1 cellular context compared by ENCODE assay signal in genomic region chr5:132476853-132477729, GRCh38.
TF ChIP-seq lines count a peak whose summit lies in the region.

No MANE protein-coding gene starts in this region.

TF ChIP-seq in HepG2, 621 proteins besides CTCF, POLR2A, EP300 and RAD21 (continued from another document):
- 0 out of 2 replicates have a peak, but pooled peaks have one; percentile 39 for TF ChIP-seq ZBTB37 (CRISPR knock-in tag; IDR thresholded peaks at IDR 0.05)
- no peak for TF ChIP-seq MIXL1 (CRISPR knock-in tag; IDR thresholded peaks at IDR 0.05)
- TF ChIP-seq, protein P1, sequence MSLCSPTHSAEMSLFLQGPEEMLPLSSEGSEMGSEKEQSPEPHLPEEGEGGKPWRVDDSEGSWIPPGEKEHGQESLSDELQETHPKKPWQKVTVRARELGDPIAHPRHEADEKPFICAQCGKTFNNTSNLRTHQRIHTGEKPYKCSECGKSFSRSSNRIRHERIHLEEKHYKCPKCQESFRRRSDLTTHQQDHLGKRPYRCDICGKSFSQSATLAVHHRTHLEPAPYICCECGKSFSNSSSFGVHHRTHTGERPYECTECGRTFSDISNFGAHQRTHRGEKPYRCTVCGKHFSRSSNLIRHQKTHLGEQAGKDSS (CRISPR knock-in tag; IDR thresholded peaks at IDR 0.05; ENCODE audit: borderline replicate concordance, low read depth) = 0 out of 2 replicates have a peak, but pooled peaks have one; percentile 45
- TF ChIP-seq HCFC1 (IDR thresholded peaks at IDR 0.05; ENCODE audit: low read depth, low read length) = 0 out of 2 replicates have a peak, but pooled peaks have one; percentile 9
- TF ChIP-seq SNAPC2 (CRISPR knock-in tag; IDR thresholded peaks at IDR 0.05) = 0 out of 2 replicates have a peak, but pooled peaks have one; percentile 25
- TF ChIP-seq ZNF224 (CRISPR knock-in tag; IDR thresholded peaks at IDR 0.05) = 0 out of 2 replicates have a peak, but pooled peaks have one; percentile 25
- TF ChIP-seq NFKB2 (CRISPR knock-in tag; IDR thresholded peaks at IDR 0.05; ENCODE audit: borderline replicate concordance) = no peak
- 0 out of 2 replicates have a peak, but pooled peaks have one; percentile 20 for TF ChIP-seq SP4 (CRISPR knock-in tag; IDR thresholded peaks at IDR 0.05)
